In the genomic region with DNA sequence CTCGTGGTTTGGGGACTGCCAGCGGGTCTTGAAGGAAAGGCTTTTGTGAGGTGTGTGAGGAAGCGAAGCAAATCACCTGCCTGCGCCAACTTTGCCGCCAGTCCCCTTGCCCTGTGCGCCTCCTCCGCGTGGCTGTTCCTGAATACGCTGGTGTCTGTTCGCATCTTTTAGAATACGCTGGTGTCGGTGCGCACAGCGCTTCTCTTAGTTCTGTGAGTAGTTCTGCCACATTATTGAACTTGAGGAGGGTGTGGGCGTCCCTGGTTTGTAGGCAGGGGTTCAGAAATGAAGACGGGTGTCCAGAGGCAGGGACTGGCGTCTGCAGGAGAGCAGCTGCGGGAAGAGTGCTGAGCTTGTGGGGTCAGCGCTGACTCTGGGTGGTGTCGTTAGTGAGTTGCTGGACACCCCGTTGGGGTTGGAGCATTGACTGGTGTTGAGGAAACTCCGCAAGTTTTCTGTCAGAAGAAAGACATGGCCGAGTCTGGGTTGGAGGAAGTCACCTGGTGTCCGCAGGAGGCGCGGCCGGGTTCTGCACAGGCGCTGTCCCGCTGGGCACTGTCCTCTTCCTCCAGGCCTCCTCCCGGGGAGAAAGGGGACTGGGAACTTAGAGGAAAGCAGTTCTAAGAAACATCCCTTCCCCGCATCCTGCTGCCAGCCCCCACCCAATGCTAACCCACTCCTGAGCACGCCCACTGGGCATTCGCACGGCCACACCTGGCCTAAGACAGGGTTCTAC, we compare ENCODE assay signal across 8 cellular contexts. TPM values are rescaled to one million over a fixed set of nuclear protein-coding genes. Genes with fewer than 3 reads are reported as not detected.
DNase-seq lines count a peak whose midpoint lies in the region; ATAC-seq, FAIRE-seq and TF ChIP-seq lines count a peak whose summit lies in the region.

No MANE protein-coding gene starts in this region.

- H2AK5ac ChIP-seq in IMR-90 (ENCODE audit: low read depth, low read length): no peak overlapping the region

- 7% methylated on average over 21 of the region's 34 CpGs; no CpG with 5 or more reads in 1 of the 2 experiments for WGBS in IMR-90 (ENCODE audit: extremely low coverage in 2 of 2, insufficient read length in 1 of 2), 2 experiments

- H3K79me2 ChIP-seq in fibroblast of lung (ENCODE audit: control insufficient read depth, insufficient read depth, low read length): peaks cover 16% of the 10 kb centered on the region

- peaks cover 37 to 46% of the 10 kb centered on the region in 2 donors for H3K36me3 Mint-ChIP-seq in CD14-positive monocyte
- H3K36me3 Mint-ChIP-seq in natural killer cell treated with Interleukin-12 subunit alpha and Interleukin-12 subunit beta and Interleukin-15 and Interleukin-18, amount 100 ng/mL, for 72 hours: peaks cover 27% of the 10 kb centered on the region

- peak overlapping the region; percentile 89 for H3K27ac ChIP-seq in IMR-90 (ENCODE audit: insufficient read depth, low read length)
- peak overlapping the region; percentile 86 for H3K27ac ChIP-seq in fibroblast of lung (ENCODE audit: insufficient read depth, low read length)

- H4K5ac ChIP-seq in IMR-90 (ENCODE audit: low read depth, low read length): peak overlapping the region; percentile 43; the same call in 1 of the 2 replicates

- peaks cover 1% of the 10 kb centered on the region; the same call in 1 of the 2 replicates for H3K36me3 ChIP-seq in IMR-90 (ENCODE audit: control insufficient read depth, insufficient read depth, low read length)
- H3K36me3 ChIP-seq in fibroblast of lung (ENCODE audit: control insufficient read depth, insufficient read depth, low read length): no peaks in the 10 kb centered on the region

- H2AK9ac ChIP-seq in IMR-90 (replicated peaks; ENCODE audit: low read depth, low read length, poor library complexity): peak overlapping the region; percentile 5

- DNase-seq in CD14-positive monocyte (ENCODE audit: low spot score) (no peak), IMR-90 (peak; percentile 17), fibroblast of lung (ENCODE audit: low read depth in 2 of 2) (peak; percentile 20 to 52), urothelium cell line (ENCODE audit: low spot score) (peak; percentile 19), NCI-H2107 (lab: John Stamatoyannopoulos, UW) (no peak)
- DNase-seq in activated CD4-positive, alpha-beta T cell treated with anti-CD3 and anti-CD28 coated beads, Interleukin-2, amount 50 U/mL, for 4 hours: peak; percentile 12 to 30
- DNase-seq in natural killer cell treated with Interleukin-12 subunit alpha and Interleukin-12 subunit beta and Interleukin-15 and Interleukin-18, amount 100 ng/mL, for 72 hours (ENCODE audit: low spot score): peak; percentile 61

- H3K27me3 Mint-ChIP-seq in CD14-positive monocyte (ENCODE audit: low read depth in 3 of 3): peaks cover 0 to 5% (median 1%) of the 10 kb centered on the region in 3 donors
- H3K27me3 Mint-ChIP-seq in natural killer cell treated with Interleukin-12 subunit alpha and Interleukin-12 subunit beta and Interleukin-15 and Interleukin-18, amount 100 ng/mL, for 72 hours: no peaks in the 10 kb centered on the region

- H2BK15ac ChIP-seq in IMR-90 (ENCODE audit: low read depth, low read length): no peak overlapping the region

- no peak overlapping the region for H3K18ac ChIP-seq in IMR-90 (ENCODE audit: low read depth, low read length)

- no peak for TF ChIP-seq RAD21 in IMR-90 (IDR thresholded peaks at IDR 0.05; ENCODE audit: low read length)

- BruUV-seq in IMR-90 (replicated peaks; lab: Mats Ljungman, UMichigan): no TSS peak

- in situ Hi-C loops in IMR-90 (cut with MboI; ENCODE audit: low sequenced_read_pairs): no loop called here

- H3K27ac Mint-ChIP-seq in CD14-positive monocyte: peak overlapping the region; percentile 82 to 98 (median 95)
- peak overlapping the region; percentile 93 to 98 for H3K27ac Mint-ChIP-seq in natural killer cell treated with Interleukin-12 subunit alpha and Interleukin-12 subunit beta and Interleukin-15 and Interleukin-18, amount 100 ng/mL, for 72 hours

- peaks cover 6 to 13% of the 10 kb centered on the region in 2 experiments for H3K79me1 ChIP-seq in IMR-90 (ENCODE audit: low read depth in 1 of 2, low read length in 2 of 2)

- peak; percentile 32 for ATAC-seq in GM19395 (IDR thresholded peaks at IDR 0.05; ENCODE audit: unreplicated experiment)
- ATAC-seq in IMR-90 (ENCODE audit: low read depth): peak; percentile 6
- no peak for ATAC-seq in natural killer cell treated with Interleukin-12 subunit alpha and Interleukin-12 subunit beta and Interleukin-15 and Interleukin-18, amount 100 ng/mL, for 72 hours

- TF ChIP-seq CTCF in CD14-positive monocyte (IDR thresholded peaks at IDR 0.05): no peak
- TF ChIP-seq CTCF in IMR-90 (conservative IDR thresholded peaks at IDR 0.05; ENCODE audit: low read depth, low read length): no peak
- TF ChIP-seq CTCF in fibroblast of lung (conservative IDR thresholded peaks at IDR 0.05 in 1 of 2, IDR thresholded peaks at IDR 0.05 in 1 of 2; ENCODE audit: low read depth in 1 of 2, low read length in 2 of 2): no peak

- H3K4me1 Mint-ChIP-seq in CD14-positive monocyte: peaks cover 38% of the 10 kb centered on the region
- H3K4me1 Mint-ChIP-seq in natural killer cell treated with Interleukin-12 subunit alpha and Interleukin-12 subunit beta and Interleukin-15 and Interleukin-18, amount 100 ng/mL, for 72 hours (ENCODE audit: low read depth in 2 of 2): peaks cover 33 to 35% of the 10 kb centered on the region in 2 donors

- peak overlapping the region; percentile 72 for H3K23ac ChIP-seq in IMR-90 (ENCODE audit: low read depth, low read length)

- H3K4ac ChIP-seq in IMR-90 (ENCODE audit: low read depth, low read length): peak overlapping the region; percentile 64; the same call in 1 of the 2 replicates

- H3K9me3 Mint-ChIP-seq in CD14-positive monocyte: peaks cover 11 to 97% (median 63%) of the 10 kb centered on the region in 7 donors
- H3K9me3 Mint-ChIP-seq in natural killer cell treated with Interleukin-12 subunit alpha and Interleukin-12 subunit beta and Interleukin-15 and Interleukin-18, amount 100 ng/mL, for 72 hours: peaks cover 7% of the 10 kb centered on the region

- no peaks in the 10 kb centered on the region for H3K27me3 ChIP-seq in IMR-90 (ENCODE audit: control insufficient read depth, insufficient read depth, low read length)
- no peaks in the 10 kb centered on the region for H3K27me3 ChIP-seq in fibroblast of lung (ENCODE audit: control insufficient read depth, insufficient read depth, low read length)

- H2AFZ ChIP-seq in IMR-90 (replicated peaks; ENCODE audit: low read length, poor library complexity) (peak overlapping the region; percentile 96), fibroblast of lung (ENCODE audit: low read length) (peak overlapping the region; percentile 98)

- H4K20me1 ChIP-seq in IMR-90 (ENCODE audit: insufficient read depth, low read length) (0 out of 2 replicates have a peak, but pooled peaks cover 6% of the 10 kb centered on the region), fibroblast of lung (ENCODE audit: control insufficient read depth, extremely low read depth, insufficient read depth, low read length) (no peaks in the 10 kb centered on the region)

- H2BK20ac ChIP-seq in IMR-90 (ENCODE audit: low read depth, low read length): no peak overlapping the region

- 0 out of 2 replicates have a peak overlapping the region, but pooled peaks have one; percentile 37 for H3K14ac ChIP-seq in IMR-90 (replicated peaks; ENCODE audit: low read depth, low read length)

- H2BK120ac ChIP-seq in IMR-90 (ENCODE audit: low read depth, low read length): no peak overlapping the region

- H3K9ac ChIP-seq in IMR-90 (ENCODE audit: low read depth, low read length) (peak overlapping the region; percentile 91), fibroblast of lung (ENCODE audit: insufficient read depth, low read length) (peak overlapping the region; percentile 79)

- FAIRE-seq in urothelium cell line (lab: Jason Lieb, UNC): no peak

- peak overlapping the region; percentile 89 for H3K4me3 ChIP-seq in IMR-90 (ENCODE audit: insufficient read depth, low read depth, low read length)
- H3K4me3 ChIP-seq in fibroblast of lung (replicated peaks in 1 of 4; ENCODE audit: control extremely low read depth in 1 of 4, insufficient read depth in 1 of 4, low read depth in 3 of 4, low read length in 4 of 4): peak overlapping the region; percentile 69 to 89 (median 80)

- no peaks in the 10 kb centered on the region for H3K9me1 ChIP-seq in IMR-90 (ENCODE audit: insufficient read depth, low read length)

- no peak for TF ChIP-seq POLR2A in IMR-90 (IDR thresholded peaks at IDR 0.05; ENCODE audit: low read depth, low read length)

- intact Hi-C loops in CD14-positive monocyte (cut with micrococcal nuclease) (loop anchor here in 1 of 2 donors (1.0 kb wide), 1 partner anchor 8 kb away; no protein-coding TSS in a partner anchor), IMR-90 (cut with micrococcal nuclease) (no loop called here)

- H3K4me1 ChIP-seq in IMR-90 (ENCODE audit: control insufficient read depth, insufficient read depth, low read length) (no peaks in the 10 kb centered on the region; the same call in 1 of the 2 replicates), fibroblast of lung (ENCODE audit: control insufficient read depth, extremely low read depth, insufficient read depth, low read length) (peaks cover 4% of the 10 kb centered on the region)

- POLR2A ChIA-PET in IMR-90 (lab: Charles Lee; ENCODE audit: unreplicated experiment): no interaction called here

- H3K4me3 Mint-ChIP-seq in CD14-positive monocyte: peak overlapping the region; percentile 98 to 100
- H3K4me3 Mint-ChIP-seq in natural killer cell treated with Interleukin-12 subunit alpha and Interleukin-12 subunit beta and Interleukin-15 and Interleukin-18, amount 100 ng/mL, for 72 hours: peak overlapping the region; percentile 93

- CTCF ChIA-PET in IMR-90 (lab: Yijun Ruan, JAX): no interaction called here

- no peak overlapping the region for H2BK5ac ChIP-seq in IMR-90 (ENCODE audit: low read depth, low read length, poor library complexity, severe bottlenecking)

- H3K4me2 ChIP-seq in IMR-90 (ENCODE audit: low read depth, low read length) (peak overlapping the region; percentile 98), fibroblast of lung (ENCODE audit: extremely low read depth, insufficient read depth, low read length) (peak overlapping the region; percentile 84)

- H3K9me3 ChIP-seq in IMR-90 (ENCODE audit: control insufficient read depth, insufficient read depth, low read length) (peaks cover 12% of the 10 kb centered on the region), fibroblast of lung (ENCODE audit: control insufficient read depth, insufficient read depth, low read depth, low read length) (no peaks in the 10 kb centered on the region)

- H4K8ac ChIP-seq in IMR-90 (ENCODE audit: low read depth in 2 of 2, low read length in 2 of 2): peak overlapping the region in 1 of 2 experiments; percentile 83; a peak in 2 of 4 replicates

- 0 out of 2 replicates have a peak overlapping the region, but pooled peaks have one; percentile 4 for H3K56ac ChIP-seq in IMR-90 (ENCODE audit: extremely low read depth, insufficient read depth, low read length)

- H4K91ac ChIP-seq in IMR-90 (ENCODE audit: insufficient read depth, low read depth, low read length): no peak overlapping the region

- dilution Hi-C loops in IMR-90 (cut with HindIII; ENCODE audit: low sequenced_read_pairs, unreplicated experiment): no loop called here

RNA-seq across cellular contexts. Expression of a gene that starts 1.0 kb away (rescaled TPM):
- polyA plus RNA-seq in CD14-positive monocyte: 1 to 10 TPM; 2.7 to 2.8 TPM
- 1.8 and 2.2 TPM in 2 replicates for total RNA-seq in IMR-90 (2012; rRNA removed)
- polyA plus RNA-seq in IMR-90 (2012; rRNA removed): 0.92 and 1.1 TPM in 2 replicates
- 0.46 and 0.67 TPM in 2 replicates for polyA plus RNA-seq in IMR-90 (2012; cell fraction: cytosol; rRNA removed)
- polyA plus RNA-seq in IMR-90 (2012; cell fraction: nucleus; rRNA removed; ENCODE audit: low replicate concordance): 0.89 and 2.1 TPM in 2 replicates
- total RNA-seq in fibroblast of lung: 2.6 and 4.8 TPM in 2 replicates
- 1.5 and 3.1 TPM in 2 replicates for polyA plus RNA-seq in fibroblast of lung
- 0.94 and 2.7 TPM in 2 replicates for polyA plus RNA-seq in fibroblast of lung (2012)
- polyA minus RNA-seq in fibroblast of lung (ENCODE audit: low replicate concordance): 0.16 and 1.1 TPM in 2 replicates
- 10 to 100 TPM; 10.4 to 10.8 TPM for total RNA-seq in natural killer cell treated with Interleukin-12 subunit alpha and Interleukin-12 subunit beta and Interleukin-15 and Interleukin-18, amount 100 ng/mL, for 72 hours

Comparison
In these comparisons a context has a peak if more than half of its experiments do, and no peak if none do; other contexts are left out.
1. DNase-seq: peak in IMR-90 (single experiment), activated CD4-positive, alpha-beta T cell treated with anti-CD3 and anti-CD28 coated beads, Interleukin-2, amount 50 U/mL, for 4 hours (2 of 2), fibroblast of lung (2 of 2), natural killer cell treated with Interleukin-12 subunit alpha and Interleukin-12 subunit beta and Interleukin-15 and Interleukin-18, amount 100 ng/mL, for 72 hours (single experiment) and urothelium cell line (single experiment); none in CD14-positive monocyte (single experiment) and NCI-H2107 (single experiment).
2. ATAC-seq: peak in GM19395 (single experiment) and IMR-90 (single experiment); none in natural killer cell treated with Interleukin-12 subunit alpha and Interleukin-12 subunit beta and Interleukin-15 and Interleukin-18, amount 100 ng/mL, for 72 hours (0 of 2).